ENCODE assay signal across 9 cellular contexts in the genomic region with DNA sequence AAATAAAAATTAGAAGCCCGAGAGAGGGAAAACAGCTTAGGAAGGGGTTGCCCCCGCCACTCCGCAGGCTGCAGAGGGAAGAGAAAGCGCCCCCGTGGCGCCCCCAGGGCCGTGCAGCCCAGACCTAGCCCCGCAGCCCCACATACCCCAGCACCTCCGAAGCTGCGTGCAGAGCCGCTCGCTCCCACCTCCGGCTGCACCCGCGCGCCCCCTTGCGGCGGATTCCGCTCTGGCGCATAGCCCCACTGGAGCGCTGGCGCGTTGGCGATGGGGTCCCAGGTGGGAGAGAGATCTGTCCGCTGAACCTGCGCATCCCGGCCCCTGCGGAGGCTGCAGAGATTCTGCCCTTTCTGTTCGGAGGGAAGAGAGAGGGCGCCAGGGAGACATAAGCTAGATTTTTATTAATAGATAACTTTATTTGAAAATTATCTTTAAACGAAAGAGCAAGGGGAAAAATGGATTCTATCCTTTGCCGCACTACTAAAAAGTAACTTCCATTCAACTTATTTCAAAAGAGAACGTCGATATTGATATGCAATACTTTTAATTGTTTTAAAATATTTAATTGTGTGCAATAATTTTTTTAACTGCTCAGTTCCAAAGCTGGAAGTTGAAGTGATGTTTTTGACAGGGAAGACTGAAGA. TPM values are rescaled to one million over a fixed set of nuclear protein-coding genes. Genes with fewer than 3 reads are reported as not detected.
A peak's percentile ranks its signal among the peaks of the same experiment; 100 is the strongest.
DNase-seq lines count a peak whose midpoint lies in the region; ATAC-seq, FAIRE-seq and TF ChIP-seq lines count a peak whose summit lies in the region.
"Had no signal": no experiment of that assay in that cellular context is flagged by ENCODE, and none has a peak within 500 bp of the region (broad histone marks: within the 10 kb centered on the region; RNA-seq: fewer than 3 reads in every experiment).

No MANE protein-coding gene starts in this region.

- peak; percentile 81 to 88 for TF ChIP-seq RAD21 in H1 (IDR thresholded peaks at IDR 0.05 in 1 of 2, conservative IDR thresholded peaks at IDR 0.05 in 1 of 2; ENCODE audit: low read depth in 2 of 2, low read length in 2 of 2)

- FAIRE-seq in H1 (lab: Jason Lieb, UNC), result no peak

- ATAC-seq in GM18867 (IDR thresholded peaks at IDR 0.05; ENCODE audit: unreplicated experiment) (peak; percentile 99), HG03066 (IDR thresholded peaks at IDR 0.05; ENCODE audit: low read depth, unreplicated experiment) (peak; percentile 99)

- no peak overlapping the region for H2BK5ac ChIP-seq in H1 (ENCODE audit: low read depth, low read length)

- no peak overlapping the region for H2AK5ac ChIP-seq in H1 (ENCODE audit: low read depth, low read length)

- TF ChIP-seq EP300 in H1 (IDR thresholded peaks at IDR 0.05; ENCODE audit: borderline replicate concordance in 1 of 2, low read depth in 2 of 2, low read length in 2 of 2), result peak in 1 of 2 experiments; percentile 41; a peak in 1 of 3 replicates

- H3K9me3 ChIP-seq in H1 (ENCODE audit: insufficient read depth in 2 of 2, low read depth in 1 of 2, low read length in 1 of 2), result no peaks in the 10 kb centered on the region

- H4K8ac ChIP-seq in H1 (ENCODE audit: extremely low read depth, insufficient read depth, low read length), result no peak overlapping the region

- H3K14ac ChIP-seq in H1 (ENCODE audit: insufficient read length), result no peak overlapping the region

- POLR2A ChIA-PET in H1 (lab: Charles Lee; ENCODE audit: partially characterized antibody), result interaction anchor here (0.8 to 1.2 kb wide), 2 partner anchors 11 to 24 kb away, joined by 3 to 4 read pairs; a partner anchor contains a TSS

- H2AFZ ChIP-seq in H1 (ENCODE audit: low read length), result no peak overlapping the region

- no peak overlapping the region for H2BK12ac ChIP-seq in H1 (ENCODE audit: low read depth, low read length)

- H3K18ac ChIP-seq in H1 (ENCODE audit: extremely low read depth, low read length), result no peak overlapping the region

- no peak overlapping the region for H2BK15ac ChIP-seq in H1 (ENCODE audit: low read length)

- no peaks in the 10 kb centered on the region for H3K79me1 ChIP-seq in H1 (ENCODE audit: low read depth, low read length)

- no peaks in the 10 kb centered on the region for H3K4me1 ChIP-seq in H1 (replicated peaks in 1 of 4; ENCODE audit: control insufficient read depth in 3 of 4, insufficient read depth in 4 of 4, low read length in 3 of 4)

- H4K20me1 ChIP-seq in H1 (replicated peaks in 1 of 2; ENCODE audit: control insufficient read depth in 1 of 2, insufficient read depth in 2 of 2, low read length in 2 of 2), result no peaks in the 10 kb centered on the region

- no peaks in the 10 kb centered on the region for H3K23me2 ChIP-seq in H1 (ENCODE audit: low read depth, low read length)

- H2BK20ac ChIP-seq in H1 (ENCODE audit: low read length), result no peak overlapping the region

- H3K4me3 ChIP-seq in AG09309 (ENCODE audit: control insufficient read depth, low read depth, low read length), result peak overlapping the region; percentile 28
- no peak overlapping the region for H3K4me3 ChIP-seq in H1 (ENCODE audit: extremely low read depth in 1 of 4, insufficient read depth in 2 of 4, low read depth in 3 of 4, low read length in 4 of 4)

- no peak for TF ChIP-seq POLR2A in H1 (IDR thresholded peaks at IDR 0.05; ENCODE audit: control extremely low read depth in 1 of 2, low read depth in 2 of 2, low read length in 2 of 2)

- H3K56ac ChIP-seq in H1 (replicated peaks; ENCODE audit: insufficient read length, low read depth, low read length), result no peak overlapping the region

- H4K91ac ChIP-seq in H1 (replicated peaks; ENCODE audit: insufficient read length, low read length), result no peak overlapping the region

- H3K79me2 ChIP-seq in H1 (ENCODE audit: control insufficient read depth in 1 of 2, insufficient read depth in 2 of 2, low read length in 2 of 2), result no peaks in the 10 kb centered on the region

- H3K4me2 ChIP-seq in H1 (ENCODE audit: insufficient read depth in 1 of 2, low read depth in 2 of 2, low read length in 2 of 2), result peak overlapping the region in 1 of 2 experiments; percentile 41; a peak in 2 of 4 replicates
- H3K4me2 ChIP-seq: KMS-11 had no signal

- no peak overlapping the region for H3K4ac ChIP-seq in H1 (replicated peaks; ENCODE audit: insufficient read length, low read depth, low read length)

- no peak overlapping the region for H3K9ac ChIP-seq in H1 (replicated peaks in 1 of 4; ENCODE audit: extremely low read depth in 1 of 4, low read depth in 3 of 4, low read length in 3 of 4)
- H3K9ac ChIP-seq: KMS-11 had no signal

- no peaks in the 10 kb centered on the region for H3K36me3 ChIP-seq in H1 (ENCODE audit: control insufficient read depth in 2 of 4, insufficient read depth in 4 of 4, low read length in 3 of 4)

- no peak overlapping the region for H3K23ac ChIP-seq in H1 (ENCODE audit: insufficient read length)

- DNase-seq in AG09309 (ENCODE audit: low read depth) (no peak), NCI-H69 (lab: John Stamatoyannopoulos, UW) (peak; percentile 77), H1 (ENCODE audit: low read depth in 1 of 2, low spot score in 2 of 2) (peak; percentile 74 to 99), mucosa of gallbladder (ENCODE audit: low spot score) (peak; percentile 72)
- DNase-seq in activated CD8-positive, alpha-beta memory T cell treated with anti-CD3 and anti-CD28 coated beads for 4 hours (ENCODE audit: low read depth in 2 of 2), result peak; percentile 58 to 68
- peak; percentile 68 to 81 for DNase-seq in stimulated activated CD8-positive, alpha-beta memory T cell treated with anti-CD3 and anti-CD28 coated beads, Interleukin-7, amount 100 ng/mL, for 1 hour (ENCODE audit: low read depth in 2 of 2)

- TF ChIP-seq CTCF in AG09309 (IDR thresholded peaks at IDR 0.05; ENCODE audit: control insufficient read depth, insufficient read depth, low read depth, low read length, missing control alignments) (peak; percentile 99), H1 (IDR thresholded peaks at IDR 0.05; ENCODE audit: control extremely low read depth in 1 of 3, insufficient read depth in 1 of 3, low read depth in 1 of 3, low read length in 3 of 3) (peak; percentile 94 to 97 (median 94))

- WGBS in H1 (ENCODE audit: extremely low coverage in 1 of 2, insufficient coverage in 1 of 2, insufficient read length in 1 of 2, insufficient replicate concordance in 2 of 2, low coverage in 1 of 2, low lambda C conversion rate in 2 of 2, missing lambda C conversion rate in 1 of 2), 2 experiments, result 11% methylated on average over 28 of the region's 34 CpGs; no CpG with 5 or more reads in 1 of the 2 experiments

- no peak overlapping the region for H3K27ac ChIP-seq in H1 (ENCODE audit: low read depth, low read length)
- H3K27ac ChIP-seq: KMS-11 had no signal

- CTCF ChIA-PET in H1 (lab: Charles Lee; ENCODE audit: partially characterized antibody), result interaction anchor here (0.6 to 2.9 kb wide), 38 partner anchors 10 to 1112 kb away, joined by 3 to 38 read pairs (median 3); no protein-coding TSS in a partner anchor

- H4K5ac ChIP-seq in H1 (ENCODE audit: insufficient read length, low read depth, low read length), result no peak overlapping the region

- H3K27me3 ChIP-seq in H1 (replicated peaks in 1 of 4; ENCODE audit: control insufficient read depth in 3 of 4, extremely low read depth in 1 of 4, insufficient read depth in 3 of 4, low read length in 3 of 4), result no peaks in the 10 kb centered on the region

- H2BK120ac ChIP-seq in H1 (replicated peaks; ENCODE audit: low read depth, low read length), result no peak overlapping the region

TF ChIP-seq in H1, 55 proteins besides CTCF, POLR2A, EP300 and RAD21 (continues in another document):
- TF ChIP-seq HDAC2 (IDR thresholded peaks at IDR 0.05; ENCODE audit: borderline replicate concordance in 1 of 2, low read depth in 2 of 2, low read length in 2 of 2) (peak in 1 of 2 experiments; percentile 69; a peak in 1 of 4 replicates), NANOG (IDR thresholded peaks at IDR 0.05; ENCODE audit: insufficient read depth, low read depth, low read length, poor library complexity, severe bottlenecking) (no peak), GTF2F1 (IDR thresholded peaks at IDR 0.05; ENCODE audit: borderline replicate concordance, low read depth, low read length) (0 out of 2 replicates have a peak, but pooled peaks have one; percentile 27), CEBPB (IDR thresholded peaks at IDR 0.05; ENCODE audit: low read depth, low read length) (no peak)

RNA-seq across cellular contexts. Expression of a gene that starts 11.7 kb away (rescaled TPM):
- total RNA-seq in H1 (2021; fragmentation: NEBNext Ultra II Directional; extraction: Animal tissue kit (Norgen Biotek cat#: 25700)), result 6.5 and 10.1 TPM in 2 replicates
- polyA plus RNA-seq in H1 (2011; rRNA removed), result 5.2 and 5.3 TPM in 2 replicates
- polyA plus RNA-seq in H1 (2011; cell fraction: cytosol; rRNA removed), result 7.2 TPM
- 10.0 TPM for polyA plus RNA-seq in H1 (2011; cell fraction: nucleus; rRNA removed)
- polyA plus RNA-seq in H1 (2012, experiment 1 of 2), result 4.5 to 7.6 TPM (median 5.2 TPM) in 4 replicates
- 0.87 TPM for polyA plus RNA-seq in H1 (2012, experiment 2 of 2)
- polyA plus RNA-seq in H1 (2013, experiment 1 of 2), result 8.7 TPM
- 8.7 TPM for polyA plus RNA-seq in H1 (2013, experiment 2 of 2)
- 5.0 and 6.1 TPM in 2 replicates for polyA minus RNA-seq in H1 (2011; rRNA and poly(A)+ RNA removed)
- 3.7 TPM for polyA minus RNA-seq in H1 (2011; cell fraction: cytosol; rRNA and poly(A)+ RNA removed)
- polyA minus RNA-seq in H1 (2011; cell fraction: nucleus; rRNA and poly(A)+ RNA removed), result 18.9 TPM
- total RNA-seq in mucosa of gallbladder, result 56.9 TPM

RNA-seq across cellular contexts. Expression of a gene that starts 31.9 kb away (rescaled TPM):
- not detected in 2 replicates for total RNA-seq in H1 (2021; fragmentation: NEBNext Ultra II Directional; extraction: Animal tissue kit (Norgen Biotek cat#: 25700))
- polyA plus RNA-seq in H1 (2011; rRNA removed), result not detected in 2 replicates
- polyA plus RNA-seq in H1 (2011; cell fraction: cytosol; rRNA removed), result not detected
- polyA plus RNA-seq in H1 (2011; cell fraction: nucleus; rRNA removed), result not detected
- not detected in 4 replicates for polyA plus RNA-seq in H1 (2012, experiment 1 of 2)
- not detected for polyA plus RNA-seq in H1 (2012, experiment 2 of 2)
- polyA plus RNA-seq in H1 (2013, experiment 1 of 2), result not detected
- not detected for polyA plus RNA-seq in H1 (2013, experiment 2 of 2)
- not detected in 2 replicates for polyA minus RNA-seq in H1 (2011; rRNA and poly(A)+ RNA removed)
- not detected for polyA minus RNA-seq in H1 (2011; cell fraction: cytosol; rRNA and poly(A)+ RNA removed)
- not detected for polyA minus RNA-seq in H1 (2011; cell fraction: nucleus; rRNA and poly(A)+ RNA removed)
- not detected for total RNA-seq in mucosa of gallbladder

RNA-seq across cellular contexts. Expression of a gene that starts 46.8 kb away (rescaled TPM):
- total RNA-seq in H1 (2021; fragmentation: NEBNext Ultra II Directional; extraction: Animal tissue kit (Norgen Biotek cat#: 25700)), result 14.9 and 15.5 TPM in 2 replicates
- polyA plus RNA-seq in H1 (2011; rRNA removed), result 4.2 and 4.9 TPM in 2 replicates
- 5.4 TPM for polyA plus RNA-seq in H1 (2011; cell fraction: cytosol; rRNA removed)
- polyA plus RNA-seq in H1 (2011; cell fraction: nucleus; rRNA removed), result 4.9 TPM
- 4.0 to 8.0 TPM (median 6.3 TPM) in 4 replicates for polyA plus RNA-seq in H1 (2012, experiment 1 of 2)
- 0.59 TPM for polyA plus RNA-seq in H1 (2012, experiment 2 of 2)
- polyA plus RNA-seq in H1 (2013, experiment 1 of 2), result 6.9 TPM
- 6.6 TPM for polyA plus RNA-seq in H1 (2013, experiment 2 of 2)
- polyA minus RNA-seq in H1 (2011; rRNA and poly(A)+ RNA removed), result 11.5 and 15.0 TPM in 2 replicates
- 9.3 TPM for polyA minus RNA-seq in H1 (2011; cell fraction: cytosol; rRNA and poly(A)+ RNA removed)
- polyA minus RNA-seq in H1 (2011; cell fraction: nucleus; rRNA and poly(A)+ RNA removed), result 19.3 TPM
- 41.1 TPM for total RNA-seq in mucosa of gallbladder
